Comparison of ENCODE assay signal across 14 cellular contexts in genomic region chr20:43911066-43911465, GRCh38. TPM values are rescaled to one million over a fixed set of nuclear protein-coding genes. Genes with fewer than 3 reads are reported as not detected.
DNase-seq lines count a peak whose midpoint lies in the region; ATAC-seq, FAIRE-seq and TF ChIP-seq lines count a peak whose summit lies in the region.
"Had no signal": no experiment of that assay in that cellular context is flagged by ENCODE, and none has a peak within 500 bp of the region (broad histone marks: within the 10 kb centered on the region; RNA-seq: fewer than 3 reads in every experiment).

No MANE protein-coding gene starts in this region.

- in situ Hi-C loops in HepG2 (cut with HindIII; ENCODE audit: extremely low pct_ligation_motif_present, low pct_unique_long_range_greater_than_20kb): no loop called here
- in situ Hi-C loops in HAP-1 (cut with MboI; ENCODE audit: low sequenced_read_pairs): no loop called here

- H3K4me1 ChIP-seq in liver (ENCODE audit: control insufficient read depth in 4 of 4, insufficient read depth in 4 of 4, low read length in 3 of 4) (peaks cover 4 to 15% (median 9%) of the 10 kb centered on the region in 4 donors), HepG2 (ENCODE audit: insufficient read depth, low read length) (no peaks in the 10 kb centered on the region), RWPE2 (ENCODE audit: insufficient read depth, poor library complexity, severe bottlenecking) (peaks cover 8% of the 10 kb centered on the region), endothelial cell of umbilical vein (ENCODE audit: control insufficient read depth, extremely low read depth, insufficient read depth, low read length) (peaks cover 24% of the 10 kb centered on the region), upper lobe of left lung (peaks cover 3 to 20% (median 9%) of the 10 kb centered on the region in 4 donors), HAP-1 (no peaks in the 10 kb centered on the region)
- H3K4me1 ChIP-seq: ascending aorta had no signal

- POLR2A ChIA-PET in HepG2 (lab: Yijun Ruan, JAX): no interaction called here
- POLR2A ChIA-PET in endothelial cell of umbilical vein (lab: Charles Lee): no interaction called here

- no peaks in the 10 kb centered on the region for H3K79me2 ChIP-seq in HepG2 (ENCODE audit: insufficient read depth, low read length)
- no peaks in the 10 kb centered on the region for H3K79me2 ChIP-seq in endothelial cell of umbilical vein (ENCODE audit: control insufficient read depth, insufficient read depth, low read length)

- H3K27ac ChIP-seq in liver (ENCODE audit: low read depth in 1 of 2, low read length in 2 of 2): no peak overlapping the region
- H3K27ac ChIP-seq in HepG2 (ENCODE audit: extremely low read length, insufficient read depth, low read length): no peak overlapping the region
- H3K27ac ChIP-seq in RWPE2 (ENCODE audit: poor library complexity, severe bottlenecking): no peak overlapping the region
- H3K27ac ChIP-seq in endothelial cell of umbilical vein (ENCODE audit: insufficient read depth, low read depth, low read length): no peak overlapping the region
- H3K27ac ChIP-seq in upper lobe of left lung: peak overlapping the region in 3 of 4 donors; percentile 1 to 21 (median 15)
- H3K27ac ChIP-seq: ascending aorta had no signal

- TF ChIP-seq POLR2A in HepG2 (IDR thresholded peaks at IDR 0.05; ENCODE audit: insufficient read depth in 1 of 2, low read depth in 2 of 2, low read length in 2 of 2) (no peak), endothelial cell of umbilical vein (IDR thresholded peaks at IDR 0.05; ENCODE audit: low read depth, low read length) (no peak), upper lobe of left lung (IDR thresholded peaks at IDR 0.05) (no peak)

- CTCF ChIA-PET in HepG2 (lab: Yijun Ruan, JAX; ENCODE audit: low intra/inter-chr PET ratio, low total read pairs) (no interaction called here), endothelial cell of umbilical vein (lab: Charles Lee) (interaction anchor here (0.7 to 2.7 kb wide), 24 partner anchors 9 to 373 kb away, joined by 3 to 62 read pairs (median 4); no protein-coding TSS in a partner anchor)

- H3K9ac ChIP-seq in liver (ENCODE audit: low read depth in 1 of 2, low read length in 2 of 2) (no peak overlapping the region), HepG2 (ENCODE audit: insufficient read depth, low read depth, low read length) (no peak overlapping the region), endothelial cell of umbilical vein (replicated peaks; ENCODE audit: extremely low read depth, insufficient read depth, low read length) (no peak overlapping the region)

- H3K4me3 ChIP-seq in liver (ENCODE audit: low read depth in 1 of 3, low read length in 3 of 3) (no peak overlapping the region), HepG2 (replicated peaks in 1 of 3; ENCODE audit: insufficient read depth in 1 of 3, low read depth in 2 of 3, low read length in 3 of 3) (no peak overlapping the region), RWPE2 (ENCODE audit: severe bottlenecking) (no peak overlapping the region), endothelial cell of umbilical vein (replicated peaks in 1 of 3; ENCODE audit: insufficient read depth in 1 of 3, low read depth in 1 of 3, low read length in 3 of 3) (no peak overlapping the region), upper lobe of left lung (no peak overlapping the region), HAP-1 (no peak overlapping the region)
- H3K4me3 ChIP-seq: ascending aorta had no signal

- no peak for ATAC-seq in HepG2
- peak; percentile 54 for ATAC-seq in RWPE2 (ENCODE audit: low read depth)
- no peak for ATAC-seq in upper lobe of left lung (ENCODE audit: low FRiP score in 2 of 2)

- TF ChIP-seq CTCF in liver (IDR thresholded peaks at IDR 0.05; ENCODE audit: low read depth, low read length, missing input control) (no peak), HepG2 (CRISPR knock-in tag; IDR thresholded peaks at IDR 0.05) (no peak), RWPE2 (IDR thresholded peaks at IDR 0.05; ENCODE audit: poor library complexity, severe bottlenecking) (peak; percentile 71), endothelial cell of umbilical vein (IDR thresholded peaks at IDR 0.05; ENCODE audit: extremely low read depth in 1 of 2, insufficient read depth in 1 of 2, low read depth in 1 of 2, low read length in 2 of 2) (peak; percentile 25 to 35), upper lobe of left lung (IDR thresholded peaks at IDR 0.05) (peak in 1 of 6 experiments; percentile 8)

- DNase-seq in HepG2 (ENCODE audit: low spot score): no peak
- DNase-seq in RWPE2 (ENCODE audit: low spot score): no peak
- peak; percentile 83 for DNase-seq in endothelial cell of umbilical vein (ENCODE audit: low read depth, low spot score)
- DNase-seq in upper lobe of left lung: no peak
- no peak for DNase-seq in DMS114 treated with DMSO at 0.1 percent for 48 hours (lab: John Stamatoyannopoulos, UW; ENCODE audit: unreplicated experiment)
- DNase-seq in NCI-H146 (lab: John Stamatoyannopoulos, UW): no peak
- no peak for DNase-seq in HAP-1 (ENCODE audit: low spot score in 2 of 2)
- DNase-seq: activated CD4-positive, alpha-beta T cell treated with anti-CD3 and anti-CD28 coated beads, Interleukin-2, amount 50 U/mL, for 4 hours; C1 segment of cervical spinal cord; glutamatergic neuron; NCI-H1417 treated with DMSO at 0.1 percent for 48 hours; stimulated activated CD4-positive, alpha-beta T cell treated with anti-CD3 and anti-CD28 coated beads, Interleukin-12 subunit alpha, Interleukin-12 subunit beta, amount 100 ng/mL, for 4 hours had no signal

- H4K20me1 ChIP-seq in HepG2 (ENCODE audit: insufficient read depth, low read length) (no peaks in the 10 kb centered on the region), endothelial cell of umbilical vein (replicated peaks; ENCODE audit: control insufficient read depth, extremely low read depth, insufficient read depth, low read length) (no peaks in the 10 kb centered on the region)

- TF ChIP-seq RAD21 in liver (IDR thresholded peaks at IDR 0.05) (peak; percentile 30 to 39), HepG2 (CRISPR knock-in tag; IDR thresholded peaks at IDR 0.05) (no peak)

- no peaks in the 10 kb centered on the region for H3K9me1 ChIP-seq in endothelial cell of umbilical vein (replicated peaks; ENCODE audit: control insufficient read depth, extremely low read depth, insufficient read depth, low read length)

- dilution Hi-C loops in endothelial cell of umbilical vein (cut with MboI; ENCODE audit: extremely low pct_ligation_motif_present, low sequenced_read_pairs): loop anchor here (25.0 kb wide), 1 partner anchor 149 kb away; no protein-coding TSS in a partner anchor

- H3K27me3 ChIP-seq in liver (ENCODE audit: control insufficient read depth in 4 of 4, insufficient read depth in 4 of 4, low read length in 3 of 4) (peaks cover 0 to 4% (median 0%) of the 10 kb centered on the region in 4 donors), HepG2 (ENCODE audit: control insufficient read depth in 1 of 2, insufficient read depth in 2 of 2, low read length in 2 of 2) (peaks cover 0 to 16% of the 10 kb centered on the region in 2 experiments; a peak in 3 of 5 replicates), RWPE2 (ENCODE audit: insufficient read depth, poor library complexity, severe bottlenecking) (no peaks in the 10 kb centered on the region), endothelial cell of umbilical vein (ENCODE audit: control insufficient read depth in 2 of 2, insufficient read depth in 2 of 2, low read length in 2 of 2) (peaks cover 0 to 4% of the 10 kb centered on the region in 2 experiments), upper lobe of left lung (peaks cover 0 to 20% (median 9%) of the 10 kb centered on the region in 4 donors), HAP-1 (ENCODE audit: low read depth) (no peaks in the 10 kb centered on the region)
- H3K27me3 ChIP-seq: ascending aorta had no signal

- TF ChIP-seq EP300 in HepG2 (IDR thresholded peaks at IDR 0.05; ENCODE audit: low read depth in 2 of 2, low read length in 2 of 2) (no peak), HepG2 (CRISPR knock-in tag; IDR thresholded peaks at IDR 0.05; ENCODE audit: borderline replicate concordance) (no peak), upper lobe of left lung (IDR thresholded peaks at IDR 0.05) (no peak)

- WGBS in liver: 58% methylated on average over 2 of the region's 2 CpGs
- WGBS in HepG2 (ENCODE audit: low lambda C conversion rate): 12% methylated on average over 2 of the region's 2 CpGs
- 57 to 80% methylated on average over 1 to 2 of the region's 2 CpGs for WGBS in upper lobe of left lung, 2 donors

- FAIRE-seq in HepG2 (lab: Jason Lieb, UNC) (no peak), endothelial cell of umbilical vein (lab: Jason Lieb, UNC) (peak; percentile 95)

- H2AFZ ChIP-seq in HepG2 (ENCODE audit: low read length) (no peak overlapping the region), endothelial cell of umbilical vein (ENCODE audit: low read depth, low read length) (peak overlapping the region; percentile 27)

- no peak overlapping the region for H3K4me2 ChIP-seq in HepG2 (ENCODE audit: low read depth, low read length)
- peak overlapping the region; percentile 33 for H3K4me2 ChIP-seq in endothelial cell of umbilical vein (ENCODE audit: insufficient read depth, low read length)

- H3K36me3 ChIP-seq in liver (ENCODE audit: control insufficient read depth in 4 of 4, insufficient read depth in 3 of 4, low read depth in 1 of 4, low read length in 3 of 4): no peaks in the 10 kb centered on the region
- no peaks in the 10 kb centered on the region for H3K36me3 ChIP-seq in HepG2 (replicated peaks in 1 of 2; ENCODE audit: control insufficient read depth in 1 of 2, insufficient read depth in 2 of 2, low read length in 2 of 2)
- no peaks in the 10 kb centered on the region for H3K36me3 ChIP-seq in RWPE2 (ENCODE audit: low read depth)
- no peaks in the 10 kb centered on the region for H3K36me3 ChIP-seq in endothelial cell of umbilical vein (ENCODE audit: control insufficient read depth in 2 of 2, extremely low read depth in 1 of 2, insufficient read depth in 2 of 2, low read length in 2 of 2)
- H3K36me3 ChIP-seq in upper lobe of left lung: no peaks in the 10 kb centered on the region
- H3K36me3 ChIP-seq in HAP-1 (replicated peaks): no peaks in the 10 kb centered on the region
- H3K36me3 ChIP-seq: ascending aorta had no signal

- intact Hi-C loops in HepG2 (cut with micrococcal nuclease; ENCODE audit: unreplicated experiment): no loop called here
- intact Hi-C loops in endothelial cell of umbilical vein (cut with micrococcal nuclease): loop anchor here (1.0 to 10.0 kb wide), 6 partner anchors 66 to 462 kb away; partner anchors contain the start of gene MYBL2

- H3K9me3 ChIP-seq in liver (ENCODE audit: control insufficient read depth in 4 of 4, low read length in 3 of 4) (peaks cover 2 to 12% (median 6%) of the 10 kb centered on the region in 4 donors), HepG2 (ENCODE audit: low read length) (peaks cover 36% of the 10 kb centered on the region), RWPE2 (ENCODE audit: severe bottlenecking) (peaks cover 14% of the 10 kb centered on the region), endothelial cell of umbilical vein (replicated peaks; ENCODE audit: control insufficient read depth, insufficient read depth, low read length) (no peaks in the 10 kb centered on the region), upper lobe of left lung (peaks cover 5 to 27% (median 8%) of the 10 kb centered on the region in 4 donors), HAP-1 (peaks cover 4% of the 10 kb centered on the region)

- no TSS peak for BruUV-seq in HepG2 (replicated peaks; lab: Mats Ljungman, UMichigan)
- BruUV-seq in endothelial cell of umbilical vein (replicated peaks; lab: Mats Ljungman, UMichigan): no TSS peak

RNA-seq across cellular contexts. Expression of gene TOX2, which starts 3.6 kb away (rescaled TPM):
- total RNA-seq in liver (1 to 10 TPM in 1 of 2 donors, under 1 TPM in 1; 0.33 to 1.0 TPM), HepG2 (2016; rRNA removed; fragmentation: Illumina TruSeq; extraction: Trizol) (not detected in 2 replicates), endothelial cell of umbilical vein (18.6 and 25.7 TPM in 2 replicates), upper lobe of left lung (10 to 100 TPM in 5 of 6 donors, 1 to 10 TPM in 1; 7.2 to 29.3 (median 23.7) TPM)
- polyA plus RNA-seq in liver (1 to 10 TPM; 1.9 to 2.7 TPM), HepG2 (2011; rRNA removed) (not detected in 2 replicates), endothelial cell of umbilical vein (6.3 and 7.0 TPM in 2 replicates)
- not detected in 2 replicates for total RNA-seq in HepG2 (2016; cell fraction: cytosol; rRNA removed; fragmentation: Illumina TruSeq; extraction: Trizol; ENCODE audit: low read depth)
- not detected in 2 replicates for total RNA-seq in HepG2 (2016; cell fraction: insoluble cytoplasmic fraction; rRNA removed; fragmentation: Illumina TruSeq; extraction: Trizol)
- not detected in 2 replicates for total RNA-seq in HepG2 (2016; cell fraction: membrane; rRNA removed; fragmentation: Illumina TruSeq; extraction: Trizol)
- total RNA-seq in HepG2 (2016; cell fraction: nucleus; rRNA removed; fragmentation: Illumina TruSeq; extraction: Trizol): not detected in 2 replicates
- polyA plus RNA-seq in HepG2 (2011; cell fraction: cytosol; rRNA removed): not detected in 2 replicates
- polyA plus RNA-seq in HepG2 (2011; cell fraction: nucleus; rRNA removed): not detected in 2 replicates
- polyA plus RNA-seq in HepG2 (2012): not detected in 2 replicates
- not detected in 2 replicates for polyA plus RNA-seq in HepG2 (2016; cell fraction: cytosol; fragmentation: Illumina TruSeq; extraction: Trizol; ENCODE audit: low read depth)
- polyA plus RNA-seq in HepG2 (2016; cell fraction: insoluble cytoplasmic fraction; fragmentation: Illumina TruSeq; extraction: Trizol; ENCODE audit: low read depth): not detected in 2 replicates
- not detected in 2 replicates for polyA plus RNA-seq in HepG2 (2016; cell fraction: membrane; fragmentation: Illumina TruSeq; extraction: Trizol; ENCODE audit: low read depth)
- not detected in 2 replicates for polyA plus RNA-seq in HepG2 (2016; cell fraction: nucleus; fragmentation: Illumina TruSeq; extraction: Trizol; ENCODE audit: insufficient read depth, low read depth)
- 0.40 TPM in 1 of 2 replicates, not detected in the other for polyA minus RNA-seq in HepG2 (2011; rRNA and poly(A)+ RNA removed; ENCODE audit: low replicate concordance)
- not detected in 2 replicates for polyA minus RNA-seq in HepG2 (2011; cell fraction: cytosol; rRNA and poly(A)+ RNA removed)
- polyA minus RNA-seq in HepG2 (2011; cell fraction: nucleus; rRNA and poly(A)+ RNA removed): not detected in 2 replicates
- 7.2 and 8.1 TPM in 2 replicates for polyA plus RNA-seq in endothelial cell of umbilical vein (2011; cell fraction: cytosol; rRNA removed)
- polyA plus RNA-seq in endothelial cell of umbilical vein (2011; cell fraction: nucleus; rRNA removed): 7.6 and 8.5 TPM in 2 replicates
- 7.2 and 10.6 TPM in 2 replicates for polyA plus RNA-seq in endothelial cell of umbilical vein (2012)
- polyA minus RNA-seq in endothelial cell of umbilical vein: 2.6 and 2.7 TPM in 2 replicates
- 0.72 TPM for polyA minus RNA-seq in endothelial cell of umbilical vein (2011; cell fraction: cytosol; rRNA and poly(A)+ RNA removed)
- polyA minus RNA-seq in endothelial cell of umbilical vein (2011; cell fraction: nucleus; rRNA and poly(A)+ RNA removed): 4.3 and 4.6 TPM in 2 replicates

Comparison
In these comparisons a context has a peak if more than half of its experiments do, and no peak if none do; other contexts are left out.
1. H3K27ac ChIP-seq: peak in upper lobe of left lung (3 of 4); none in liver (0 of 2), HepG2 (single experiment), RWPE2 (single experiment) and endothelial cell of umbilical vein (single experiment).
2. CTCF ChIP-seq: peak in RWPE2 (single experiment) and endothelial cell of umbilical vein (2 of 2); none in liver (single experiment) and HepG2 (single experiment).